In the genomic region with DNA sequence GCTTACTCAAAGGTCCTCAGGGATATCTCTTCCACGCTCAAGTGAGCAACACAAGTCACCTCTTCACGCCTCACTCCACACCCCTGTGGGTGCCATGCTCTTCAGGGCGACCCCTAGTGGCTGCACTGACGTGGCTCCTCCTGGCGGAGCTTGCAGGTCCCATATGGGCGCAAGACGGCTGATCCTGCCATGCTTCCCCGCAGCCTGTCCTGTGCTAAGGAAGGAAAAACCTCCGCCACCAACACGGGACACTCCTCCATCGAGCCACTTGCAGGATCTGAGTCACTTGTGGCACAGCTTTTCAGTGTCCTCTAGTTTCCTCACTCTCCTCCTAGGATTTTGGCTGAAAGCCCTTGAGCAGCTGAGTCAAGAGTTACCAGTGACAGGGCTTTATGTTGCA, we compare ENCODE assay signal across 8 cellular contexts.
DNase-seq lines count a peak whose midpoint lies in the region; ATAC-seq and TF ChIP-seq lines count a peak whose summit lies in the region.

No MANE protein-coding gene starts in this region.

- peak overlapping the region; percentile 24 for H3K4me3 ChIP-seq in psoas muscle
- H3K4me3 ChIP-seq in CD4-positive, alpha-beta memory T cell (ENCODE audit: low read length in 2 of 2), result no peak overlapping the region

- H3K36me3 ChIP-seq in psoas muscle (ENCODE audit: insufficient read depth in 1 of 2, low read depth in 1 of 2), result peaks cover 0 to 8% of the 10 kb centered on the region in 2 donors
- H3K36me3 ChIP-seq in CD4-positive, alpha-beta memory T cell (ENCODE audit: insufficient read depth, low read length), result no peaks in the 10 kb centered on the region

- H3K9me3 ChIP-seq in psoas muscle, result no peaks in the 10 kb centered on the region
- H3K9me3 ChIP-seq in CD4-positive, alpha-beta memory T cell (ENCODE audit: control insufficient read depth in 1 of 2, low read length in 2 of 2), result no peaks in the 10 kb centered on the region

- POLR2A ChIA-PET in CD4-positive, alpha-beta memory T cell (lab: Charles Lee; ENCODE audit: partially characterized antibody), result no interaction called here

- ATAC-seq in psoas muscle, result peak; percentile 87 to 94 (median 92)
- ATAC-seq in GM19324 (IDR thresholded peaks at IDR 0.05; ENCODE audit: low FRiP score, unreplicated experiment), result no peak
- ATAC-seq in HG02970 (IDR thresholded peaks at IDR 0.05; ENCODE audit: low FRiP score, unreplicated experiment), result no peak

- H3K27me3 ChIP-seq in psoas muscle (ENCODE audit: insufficient read depth in 3 of 3, low read length in 2 of 3), result no peaks in the 10 kb centered on the region
- H3K27me3 ChIP-seq in CD4-positive, alpha-beta memory T cell (ENCODE audit: insufficient read depth, low read length), result no peaks in the 10 kb centered on the region

- no peak overlapping the region for H3K4me3 Mint-ChIP-seq in CD4-positive, alpha-beta memory T cell

- DNase-seq in M059J (ENCODE audit: low read depth) (peak; percentile 65), dermis microvascular lymphatic vessel endothelial cell (ENCODE audit: low read depth in 2 of 2) (peak; percentile 4 to 23), psoas muscle (peak; percentile 30 to 75), dedifferentiated amniotic fluid mesenchymal stem cell (ENCODE audit: extremely low spot score) (no peak)
- DNase-seq in CD4-positive, alpha-beta memory T cell, result no peak

- peaks cover 0 to 4% of the 10 kb centered on the region in 2 donors for H3K27me3 Mint-ChIP-seq in CD4-positive, alpha-beta memory T cell

- H3K9me3 Mint-ChIP-seq in CD4-positive, alpha-beta memory T cell, result no peaks in the 10 kb centered on the region

- TF ChIP-seq CTCF in GM12872 (IDR thresholded peaks at IDR 0.05; ENCODE audit: insufficient read depth, low read depth, low read length) (peak; percentile 84), psoas muscle (IDR thresholded peaks at IDR 0.05) (peak; percentile 24)

- WGBS in psoas muscle, 3 donors, result 49 to 66% (median 61%) methylated on average over 11 of the region's 11 CpGs

- H3K27ac Mint-ChIP-seq in CD4-positive, alpha-beta memory T cell, result no peak overlapping the region

- no peaks in the 10 kb centered on the region for H3K36me3 Mint-ChIP-seq in CD4-positive, alpha-beta memory T cell

- peaks cover 0 to 4% (median 1%) of the 10 kb centered on the region in 4 donors for H3K4me1 Mint-ChIP-seq in CD4-positive, alpha-beta memory T cell

- H3K27ac ChIP-seq in psoas muscle, result peak overlapping the region; percentile 68
- H3K27ac ChIP-seq in CD4-positive, alpha-beta memory T cell (ENCODE audit: low read depth, low read length), result no peak overlapping the region

- CTCF ChIA-PET in CD4-positive, alpha-beta memory T cell (lab: Charles Lee; ENCODE audit: partially characterized antibody), result interaction anchor here (0.6 to 11.5 kb wide), 3 partner anchors 193 to 720 kb away, joined by 3 to 195 read pairs (median 117); no protein-coding TSS in a partner anchor

- intact Hi-C loops in psoas muscle (cut with DNase I), result loop anchor here (5.0 kb wide), 4 partner anchors 43 to 722 kb away; partner anchors contain the start of gene KCNQ5 (in 1 of the 2)
- intact Hi-C loops in CD4-positive, alpha-beta memory T cell (cut with micrococcal nuclease), result loop anchor here (5.0 kb wide), 1 partner anchor 193 kb away; no protein-coding TSS in a partner anchor

- H3K4me1 ChIP-seq in psoas muscle, result peaks cover 16% of the 10 kb centered on the region
- H3K4me1 ChIP-seq in CD4-positive, alpha-beta memory T cell (ENCODE audit: insufficient read depth, low read length), result no peaks in the 10 kb centered on the region

Comparison
In these comparisons a context has a peak if more than half of its experiments do, and no peak if none do; other contexts are left out.
1. DNase-seq: peak in M059J (single experiment), dermis microvascular lymphatic vessel endothelial cell (2 of 2) and psoas muscle (2 of 2); none in CD4-positive, alpha-beta memory T cell (0 of 5) and dedifferentiated amniotic fluid mesenchymal stem cell (single experiment).
2. ATAC-seq: peak in psoas muscle (4 of 4); none in GM19324 (single experiment) and HG02970 (single experiment).